10 cellular contexts compared by ENCODE assay signal in genomic region chr7:137880432-137880831, GRCh38. TPM values are rescaled to one million over a fixed set of nuclear protein-coding genes. Genes with fewer than 3 reads are reported as not detected.
DNase-seq lines count a peak whose midpoint lies in the region; ATAC-seq, FAIRE-seq and TF ChIP-seq lines count a peak whose summit lies in the region.
"Had no signal": no experiment of that assay in that cellular context is flagged by ENCODE, and none has a peak within 500 bp of the region (broad histone marks: within the 10 kb centered on the region; RNA-seq: fewer than 3 reads in every experiment).

No MANE protein-coding gene starts in this region.

- no peaks in the 10 kb centered on the region for H3K9me3 ChIP-seq in astrocyte (ENCODE audit: insufficient read depth, low read depth, low read length)
- H3K9me3 ChIP-seq: BE2C had no signal

- H3K4me3 ChIP-seq in astrocyte (ENCODE audit: insufficient read depth, low read depth, low read length) = no peak overlapping the region

- peak in 1 of 2 donors; percentile 18 for DNase-seq in stimulated activated naive CD8-positive, alpha-beta T cell treated with anti-CD3 and anti-CD28 coated beads, Interleukin-15, amount 100 ng/mL, for 72 hours
- DNase-seq in stimulated activated naive CD8-positive, alpha-beta T cell treated with anti-CD3 and anti-CD28 coated beads, Interleukin-15, Interleukin-2, amounts not matched to agents 100 U/mL and 50 U/mL, for 24 hours = no peak
- peak; percentile 91 for DNase-seq in astrocyte (ENCODE audit: low read depth)
- peak; percentile 96 for DNase-seq in iris pigment epithelial cell (ENCODE audit: low read depth)
- no peak for DNase-seq in stimulated activated CD4-positive, alpha-beta T cell treated with anti-CD3 and anti-CD28 coated beads, Interleukin-12 subunit alpha, Interleukin-12 subunit beta, amount 100 ng/mL, for 4 hours
- no peak for DNase-seq in RPMI8226
- DNase-seq in GM10266 (ENCODE audit: extremely low spot score) = no peak
- DNase-seq in 8988T = no peak
- DNase-seq: BE2C had no signal

- H3K79me2 ChIP-seq in astrocyte (ENCODE audit: insufficient read depth, low read length) = no peaks in the 10 kb centered on the region

- peak overlapping the region; percentile 72 for H3K9ac ChIP-seq in astrocyte (ENCODE audit: low read length)

- H4K20me1 ChIP-seq in astrocyte (ENCODE audit: insufficient read depth, low read length) = no peaks in the 10 kb centered on the region

- no peak overlapping the region for H3K4me3 Mint-ChIP-seq in stimulated activated naive CD8-positive, alpha-beta T cell treated with anti-CD3 and anti-CD28 coated beads, Interleukin-15, amount 100 ng/mL, for 72 hours
- peak overlapping the region; percentile 31 for H3K4me3 Mint-ChIP-seq in astrocyte (ENCODE audit: unreplicated experiment)
- H3K4me3 Mint-ChIP-seq: stimulated activated naive CD8-positive, alpha-beta T cell treated with anti-CD3 and anti-CD28 coated beads, Interleukin-15, Interleukin-2, amounts not matched to agents 100 ng/mL and 50 ng/mL, for 24 hours had no signal

- TF ChIP-seq CTCF in astrocyte (IDR thresholded peaks at IDR 0.05; ENCODE audit: insufficient read depth, low read depth, low read length) = no peak
- no peak for TF ChIP-seq CTCF in GM10266 (IDR thresholded peaks at IDR 0.05; ENCODE audit: control insufficient read depth, insufficient read depth, low read depth, missing control alignments)

- H3K4me1 Mint-ChIP-seq in stimulated activated naive CD8-positive, alpha-beta T cell treated with anti-CD3 and anti-CD28 coated beads, Interleukin-15, amount 100 ng/mL, for 72 hours = peaks cover 38% of the 10 kb centered on the region
- H3K4me1 Mint-ChIP-seq in astrocyte (ENCODE audit: low read depth, unreplicated experiment) = peaks cover 56% of the 10 kb centered on the region

- H3K4me2 ChIP-seq in astrocyte (ENCODE audit: low read length) = peak overlapping the region; percentile 54

- H3K27me3 Mint-ChIP-seq in stimulated activated naive CD8-positive, alpha-beta T cell treated with anti-CD3 and anti-CD28 coated beads, Interleukin-15, amount 100 ng/mL, for 72 hours = no peaks in the 10 kb centered on the region
- H3K27me3 Mint-ChIP-seq in astrocyte (ENCODE audit: low read depth, unreplicated experiment) = no peaks in the 10 kb centered on the region
- H3K27me3 Mint-ChIP-seq: stimulated activated naive CD8-positive, alpha-beta T cell treated with anti-CD3 and anti-CD28 coated beads, Interleukin-15, Interleukin-2, amounts not matched to agents 100 ng/mL and 50 ng/mL, for 24 hours had no signal

- H3K9me3 Mint-ChIP-seq in stimulated activated naive CD8-positive, alpha-beta T cell treated with anti-CD3 and anti-CD28 coated beads, Interleukin-15, amount 100 ng/mL, for 72 hours = no peaks in the 10 kb centered on the region
- no peaks in the 10 kb centered on the region for H3K9me3 Mint-ChIP-seq in astrocyte (ENCODE audit: unreplicated experiment)
- H3K9me3 Mint-ChIP-seq: stimulated activated naive CD8-positive, alpha-beta T cell treated with anti-CD3 and anti-CD28 coated beads, Interleukin-15, Interleukin-2, amounts not matched to agents 100 ng/mL and 50 ng/mL, for 24 hours had no signal

- peaks cover 58% of the 10 kb centered on the region for H3K36me3 ChIP-seq in astrocyte (ENCODE audit: insufficient read depth, low read length)

- H3K27ac ChIP-seq in astrocyte (ENCODE audit: low read depth, low read length) = peak overlapping the region; percentile 94

- peak; percentile 90 for FAIRE-seq in astrocyte (lab: Jason Lieb, UNC)

- peaks cover 59% of the 10 kb centered on the region for H3K4me1 ChIP-seq in astrocyte (ENCODE audit: insufficient read depth, low read length)
- H3K4me1 ChIP-seq: BE2C had no signal

- H3K27me3 ChIP-seq in astrocyte (ENCODE audit: insufficient read depth, low read length) = no peaks in the 10 kb centered on the region
- H3K27me3 ChIP-seq: BE2C had no signal

- H3K36me3 Mint-ChIP-seq in astrocyte (ENCODE audit: low read depth, unreplicated experiment) = peaks cover 49% of the 10 kb centered on the region

- H2AFZ ChIP-seq in astrocyte (ENCODE audit: low read depth, low read length) = no peak overlapping the region

- H3K27ac Mint-ChIP-seq in stimulated activated naive CD8-positive, alpha-beta T cell treated with anti-CD3 and anti-CD28 coated beads, Interleukin-15, amount 100 ng/mL, for 72 hours = peak overlapping the region; percentile 12 to 92
- H3K27ac Mint-ChIP-seq in astrocyte (ENCODE audit: unreplicated experiment) = peak overlapping the region; percentile 98
- H3K27ac Mint-ChIP-seq: stimulated activated naive CD8-positive, alpha-beta T cell treated with anti-CD3 and anti-CD28 coated beads, Interleukin-15, Interleukin-2, amounts not matched to agents 100 ng/mL and 50 ng/mL, for 24 hours had no signal

- ATAC-seq in stimulated activated naive CD8-positive, alpha-beta T cell treated with anti-CD3 and anti-CD28 coated beads, Interleukin-15, amount 100 ng/mL, for 72 hours = no peak
- ATAC-seq in stimulated activated naive CD8-positive, alpha-beta T cell treated with anti-CD3 and anti-CD28 coated beads, Interleukin-15, Interleukin-2, amounts not matched to agents 100 U/mL and 50 U/mL, for 24 hours = no peak

RNA-seq across cellular contexts. Expression of gene DGKI, which starts 33.7 kb away (rescaled TPM):
- 6.3 and 7.5 TPM in 2 replicates for total RNA-seq in astrocyte

Comparison
In these comparisons a context has a peak if more than half of its experiments do, and no peak if none do; other contexts are left out.
1. DNase-seq: peak in astrocyte (single experiment) and iris pigment epithelial cell (single experiment); none in stimulated activated naive CD8-positive, alpha-beta T cell treated with anti-CD3 and anti-CD28 coated beads, Interleukin-15, Interleukin-2, amounts not matched to agents 100 U/mL and 50 U/mL, for 24 hours (single experiment), stimulated activated CD4-positive, alpha-beta T cell treated with anti-CD3 and anti-CD28 coated beads, Interleukin-12 subunit alpha, Interleukin-12 subunit beta, amount 100 ng/mL, for 4 hours (single experiment), RPMI8226 (single experiment), GM10266 (single experiment) and 8988T (single experiment).